ENCODE assay signal across 8 cellular contexts in genomic region chr3:50237754-50238548, GRCh38. TPM values are rescaled to one million over a fixed set of nuclear protein-coding genes. Genes with fewer than 3 reads are reported as not detected.
A peak's percentile ranks its signal among the peaks of the same experiment; 100 is the strongest.
DNase-seq lines count a peak whose midpoint lies in the region; ATAC-seq and TF ChIP-seq lines count a peak whose summit lies in the region.

No MANE protein-coding gene starts in this region.

- TF ChIP-seq POLR2A in GM18526 (IDR thresholded peaks at IDR 0.05; ENCODE audit: extremely low read depth, insufficient read length) (peak; percentile 52), gastroesophageal sphincter (IDR thresholded peaks at IDR 0.05) (peak; percentile 37)

- H3K27ac ChIP-seq in 22Rv1 (peak overlapping the region; percentile 93), SJCRH30 (no peak overlapping the region; the same call in 1 of the 2 replicates), gastroesophageal sphincter (peak overlapping the region; percentile 83 to 100 (median 97)), temporal lobe (ENCODE audit: low read depth, low read length) (peak overlapping the region; percentile 86)

- TF ChIP-seq CTCF in 22Rv1 (IDR thresholded peaks at IDR 0.05) (no peak), gastroesophageal sphincter (IDR thresholded peaks at IDR 0.05) (peak in 1 of 4 experiments; percentile 10), omental fat pad (IDR thresholded peaks at IDR 0.05) (no peak)

- H3K27me3 ChIP-seq in SJCRH30 (no peaks in the 10 kb centered on the region), gastroesophageal sphincter (no peaks in the 10 kb centered on the region)

- TF ChIP-seq EP300 in gastroesophageal sphincter (IDR thresholded peaks at IDR 0.05) = no peak

- H3K9me3 ChIP-seq in SJCRH30 (replicated peaks) (no peaks in the 10 kb centered on the region), gastroesophageal sphincter (no peaks in the 10 kb centered on the region)

- ATAC-seq in gastroesophageal sphincter (peak; percentile 37), omental fat pad (ENCODE audit: low FRiP score) (peak; percentile 35)

- peak overlapping the region; percentile 63 for H3K4me3 ChIP-seq in SJCRH30
- peak overlapping the region; percentile 67 to 94 for H3K4me3 ChIP-seq in gastroesophageal sphincter

- no peaks in the 10 kb centered on the region for H3K36me3 ChIP-seq in SJCRH30
- H3K36me3 ChIP-seq in gastroesophageal sphincter = peaks cover 0 to 6% of the 10 kb centered on the region in 2 donors

- peaks cover 3% of the 10 kb centered on the region; the same call in 1 of the 2 replicates for H3K4me1 ChIP-seq in SJCRH30
- peaks cover 0 to 68% (median 58%) of the 10 kb centered on the region in 3 donors for H3K4me1 ChIP-seq in gastroesophageal sphincter

- 0% methylated on average over 3 of the region's 31 CpGs for WGBS in gastroesophageal sphincter (ENCODE audit: low coverage in 1 of 2), 2 donors

- DNase-seq in HK-2 (ENCODE audit: unreplicated experiment) (peak; percentile 82), SJCRH30 (peak; percentile 53 to 58), omental fat pad (ENCODE audit: low spot score) (no peak)
- DNase-seq in activated naive CD4-positive, alpha-beta T cell (lab: John Stamatoyannopoulos, UW) = peak; percentile 53 to 82 (median 71)

RNA-seq across cellular contexts. Expression of gene GNAI2, which starts 1.9 kb away (rescaled TPM):
- total RNA-seq in SJCRH30 (2014; rRNA removed; shearing (Covaris generic)) = 63.8 and 64.7 TPM in 2 replicates
- total RNA-seq in gastroesophageal sphincter = 100 to 1,000 TPM; 172 to 262 (median 222) TPM
- 100 to 1,000 TPM; 157 to 305 (median 241) TPM for total RNA-seq in omental fat pad
- 83.1 TPM for total RNA-seq in temporal lobe

RNA-seq across cellular contexts. Expression of gene SEMA3B, which starts 31.0 kb away (rescaled TPM):
- 3.3 and 4.8 TPM in 2 replicates for total RNA-seq in SJCRH30 (2014; rRNA removed; shearing (Covaris generic))
- 10 to 100 TPM; 29.1 to 54.9 (median 44.2) TPM for total RNA-seq in gastroesophageal sphincter
- 10 to 100 TPM; 14.2 to 94.1 (median 45.4) TPM for total RNA-seq in omental fat pad
- 3.2 TPM for total RNA-seq in temporal lobe

RNA-seq across cellular contexts. Expression of gene SLC38A3, which starts 32.9 kb away (rescaled TPM):
- 1.4 and 2.9 TPM in 2 replicates for total RNA-seq in SJCRH30 (2014; rRNA removed; shearing (Covaris generic))
- total RNA-seq in gastroesophageal sphincter = under 1 TPM in 2 of 4 donors, not detected in 2; 0.35 TPM
- 1 to 10 TPM in 1 of 4 donors, under 1 TPM in 2, not detected in 1; 0.56 to 1.5 (median 0.84) TPM for total RNA-seq in omental fat pad
- total RNA-seq in temporal lobe = 5.4 TPM

RNA-seq across cellular contexts. Expression of gene LSMEM2, which starts 40.9 kb away (rescaled TPM):
- not detected in 2 replicates for total RNA-seq in SJCRH30 (2014; rRNA removed; shearing (Covaris generic))
- not detected for total RNA-seq in gastroesophageal sphincter
- not detected for total RNA-seq in omental fat pad
- not detected for total RNA-seq in temporal lobe

RNA-seq across cellular contexts. Expression of gene GNAT1, which starts 46.5 kb away (rescaled TPM):
- total RNA-seq in SJCRH30 (2014; rRNA removed; shearing (Covaris generic)) = 0.14 TPM in 1 of 2 replicates, not detected in the other
- total RNA-seq in gastroesophageal sphincter (not detected), omental fat pad (1 to 10 TPM in 1 of 4 donors, not detected in 3; 1.3 TPM), temporal lobe (not detected)
